ENCODE assay signal across 1 cellular context in genomic region chr4:53186714-53187358, GRCh38.
A peak's percentile ranks its signal among the peaks of the same experiment; 100 is the strongest.
TF ChIP-seq lines count a peak whose summit lies in the region.

No MANE protein-coding gene starts in this region.

TF ChIP-seq in HEK293, 187 proteins besides CTCF, POLR2A, EP300 and RAD21 (continued from another document and continues in another):
- TF ChIP-seq PRDM2 (tag by site-specific recombination; IDR thresholded peaks at IDR 0.05; ENCODE audit: borderline replicate concordance), result no peak
- no peak for TF ChIP-seq ZNF785 (tag by site-specific recombination; IDR thresholded peaks at IDR 0.05)
- peak; percentile 81 for TF ChIP-seq ZEB2 (tag by site-specific recombination; IDR thresholded peaks at IDR 0.05)
- 0 out of 2 replicates have a peak, but pooled peaks have one; percentile 39 for TF ChIP-seq ZNF24 (tag by site-specific recombination; IDR thresholded peaks at IDR 0.05)
- TF ChIP-seq, protein P1, sequence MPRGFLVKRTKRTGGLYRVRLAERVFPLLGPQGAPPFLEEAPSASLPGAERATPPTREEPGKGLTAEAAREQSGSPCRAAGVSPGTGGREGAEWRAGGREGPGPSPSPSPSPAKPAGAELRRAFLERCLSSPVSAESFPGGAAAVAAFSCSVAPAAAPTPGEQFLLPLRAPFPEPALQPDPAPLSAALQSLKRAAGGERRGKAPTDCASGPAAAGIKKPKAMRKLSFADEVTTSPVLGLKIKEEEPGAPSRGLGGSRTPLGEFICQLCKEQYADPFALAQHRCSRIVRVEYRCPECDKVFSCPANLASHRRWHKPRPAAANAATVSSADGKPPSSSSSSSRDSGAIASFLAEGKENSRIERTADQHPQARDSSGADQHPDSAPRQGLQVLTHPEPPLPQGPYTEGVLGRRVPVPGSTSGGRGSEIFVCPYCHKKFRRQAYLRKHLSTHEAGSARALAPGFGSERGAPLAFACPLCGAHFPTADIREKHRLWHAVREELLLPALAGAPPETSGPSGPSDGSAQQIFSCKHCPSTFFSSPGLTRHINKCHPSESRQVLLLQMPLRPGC (tag by site-specific recombination; IDR thresholded peaks at IDR 0.05), result peak; percentile 79; the same call in 1 of the 2 replicates
- TF ChIP-seq, protein P2, sequence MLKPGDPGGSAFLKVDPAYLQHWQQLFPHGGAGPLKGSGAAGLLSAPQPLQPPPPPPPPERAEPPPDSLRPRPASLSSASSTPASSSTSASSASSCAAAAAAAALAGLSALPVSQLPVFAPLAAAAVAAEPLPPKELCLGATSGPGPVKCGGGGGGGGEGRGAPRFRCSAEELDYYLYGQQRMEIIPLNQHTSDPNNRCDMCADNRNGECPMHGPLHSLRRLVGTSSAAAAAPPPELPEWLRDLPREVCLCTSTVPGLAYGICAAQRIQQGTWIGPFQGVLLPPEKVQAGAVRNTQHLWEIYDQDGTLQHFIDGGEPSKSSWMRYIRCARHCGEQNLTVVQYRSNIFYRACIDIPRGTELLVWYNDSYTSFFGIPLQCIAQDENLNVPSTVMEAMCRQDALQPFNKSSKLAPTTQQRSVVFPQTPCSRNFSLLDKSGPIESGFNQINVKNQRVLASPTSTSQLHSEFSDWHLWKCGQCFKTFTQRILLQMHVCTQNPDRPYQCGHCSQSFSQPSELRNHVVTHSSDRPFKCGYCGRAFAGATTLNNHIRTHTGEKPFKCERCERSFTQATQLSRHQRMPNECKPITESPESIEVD (tag by site-specific recombination; IDR thresholded peaks at IDR 0.05), result peak; percentile 81
- no peak for TF ChIP-seq SCRT1 (tag by site-specific recombination; IDR thresholded peaks at IDR 0.05; ENCODE audit: borderline replicate concordance)
- no peak for TF ChIP-seq ZNF792 (tag by site-specific recombination; IDR thresholded peaks at IDR 0.05)
- TF ChIP-seq OVOL3 (tag by site-specific recombination; IDR thresholded peaks at IDR 0.05), result 0 out of 2 replicates have a peak, but pooled peaks have one; percentile 35
- TF ChIP-seq ZNF18 (tag by site-specific recombination; IDR thresholded peaks at IDR 0.05), result no peak
- no peak for TF ChIP-seq ZNF23 (tag by site-specific recombination; IDR thresholded peaks at IDR 0.05; ENCODE audit: borderline replicate concordance)
- no peak for TF ChIP-seq ZNF274 (IDR thresholded peaks at IDR 0.05; ENCODE audit: low read length)
- TF ChIP-seq ZNF274 (tag by site-specific recombination; IDR thresholded peaks at IDR 0.05; ENCODE audit: borderline replicate concordance), result no peak
- no peak for TF ChIP-seq ZNF202 (tag by site-specific recombination; IDR thresholded peaks at IDR 0.05; ENCODE audit: borderline replicate concordance)
- no peak for TF ChIP-seq ZNF155 (tag by site-specific recombination; IDR thresholded peaks at IDR 0.05)
- no peak for TF ChIP-seq ZNF768 (tag by site-specific recombination; IDR thresholded peaks at IDR 0.05)
- TF ChIP-seq, protein P3, sequence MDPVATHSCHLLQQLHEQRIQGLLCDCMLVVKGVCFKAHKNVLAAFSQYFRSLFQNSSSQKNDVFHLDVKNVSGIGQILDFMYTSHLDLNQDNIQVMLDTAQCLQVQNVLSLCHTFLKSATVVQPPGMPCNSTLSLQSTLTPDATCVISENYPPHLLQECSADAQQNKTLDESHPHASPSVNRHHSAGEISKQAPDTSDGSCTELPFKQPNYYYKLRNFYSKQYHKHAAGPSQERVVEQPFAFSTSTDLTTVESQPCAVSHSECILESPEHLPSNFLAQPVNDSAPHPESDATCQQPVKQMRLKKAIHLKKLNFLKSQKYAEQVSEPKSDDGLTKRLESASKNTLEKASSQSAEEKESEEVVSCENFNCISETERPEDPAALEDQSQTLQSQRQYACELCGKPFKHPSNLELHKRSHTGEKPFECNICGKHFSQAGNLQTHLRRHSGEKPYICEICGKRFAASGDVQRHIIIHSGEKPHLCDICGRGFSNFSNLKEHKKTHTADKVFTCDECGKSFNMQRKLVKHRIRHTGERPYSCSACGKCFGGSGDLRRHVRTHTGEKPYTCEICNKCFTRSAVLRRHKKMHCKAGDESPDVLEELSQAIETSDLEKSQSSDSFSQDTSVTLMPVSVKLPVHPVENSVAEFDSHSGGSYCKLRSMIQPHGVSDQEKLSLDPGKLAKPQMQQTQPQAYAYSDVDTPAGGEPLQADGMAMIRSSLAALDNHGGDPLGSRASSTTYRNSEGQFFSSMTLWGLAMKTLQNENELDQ (tag by site-specific recombination; IDR thresholded peaks at IDR 0.05; ENCODE audit: low read depth), result no peak
- no peak for TF ChIP-seq ZNF138 (tag by site-specific recombination; IDR thresholded peaks at IDR 0.05; ENCODE audit: borderline replicate concordance)
- peak; percentile 84 for TF ChIP-seq OSR2 (tag by site-specific recombination; IDR thresholded peaks at IDR 0.05)
- TF ChIP-seq ZSCAN18 (tag by site-specific recombination; IDR thresholded peaks at IDR 0.05), result no peak
- TF ChIP-seq ZBTB17 (tag by site-specific recombination; IDR thresholded peaks at IDR 0.05), result no peak
- no peak for TF ChIP-seq ZNF555 (tag by site-specific recombination; conservative IDR thresholded peaks at IDR 0.05)
- TF ChIP-seq, protein P4, sequence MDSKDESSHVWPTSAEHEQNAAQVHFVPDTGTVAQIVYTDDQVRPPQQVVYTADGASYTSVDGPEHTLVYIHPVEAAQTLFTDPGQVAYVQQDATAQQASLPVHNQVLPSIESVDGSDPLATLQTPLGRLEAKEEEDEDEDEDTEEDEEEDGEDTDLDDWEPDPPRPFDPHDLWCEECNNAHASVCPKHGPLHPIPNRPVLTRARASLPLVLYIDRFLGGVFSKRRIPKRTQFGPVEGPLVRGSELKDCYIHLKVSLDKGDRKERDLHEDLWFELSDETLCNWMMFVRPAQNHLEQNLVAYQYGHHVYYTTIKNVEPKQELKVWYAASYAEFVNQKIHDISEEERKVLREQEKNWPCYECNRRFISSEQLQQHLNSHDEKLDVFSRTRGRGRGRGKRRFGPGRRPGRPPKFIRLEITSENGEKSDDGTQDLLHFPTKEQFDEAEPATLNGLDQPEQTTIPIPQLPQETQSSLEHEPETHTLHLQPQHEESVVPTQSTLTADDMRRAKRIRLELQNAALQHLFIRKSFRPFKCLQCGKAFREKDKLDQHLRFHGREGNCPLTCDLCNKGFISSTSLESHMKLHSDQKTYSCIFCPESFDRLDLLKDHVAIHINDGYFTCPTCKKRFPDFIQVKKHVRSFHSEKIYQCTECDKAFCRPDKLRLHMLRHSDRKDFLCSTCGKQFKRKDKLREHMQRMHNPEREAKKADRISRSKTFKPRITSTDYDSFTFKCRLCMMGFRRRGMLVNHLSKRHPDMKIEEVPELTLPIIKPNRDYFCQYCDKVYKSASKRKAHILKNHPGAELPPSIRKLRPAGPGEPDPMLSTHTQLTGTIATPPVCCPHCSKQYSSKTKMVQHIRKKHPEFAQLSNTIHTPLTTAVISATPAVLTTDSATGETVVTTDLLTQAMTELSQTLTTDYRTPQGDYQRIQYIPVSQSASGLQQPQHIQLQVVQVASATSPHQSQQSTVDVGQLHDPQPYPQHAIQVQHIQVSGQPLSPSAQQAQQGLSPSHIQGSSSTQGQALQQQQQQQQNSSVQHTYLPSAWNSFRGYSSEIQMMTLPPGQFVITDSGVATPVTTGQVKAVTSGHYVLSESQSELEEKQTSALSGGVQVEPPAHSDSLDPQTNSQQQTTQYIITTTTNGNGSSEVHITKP (tag by site-specific recombination; IDR thresholded peaks at IDR 0.05), result no peak
- no peak for TF ChIP-seq SP3 (tag by site-specific recombination; IDR thresholded peaks at IDR 0.05)
- TF ChIP-seq, protein P5, sequence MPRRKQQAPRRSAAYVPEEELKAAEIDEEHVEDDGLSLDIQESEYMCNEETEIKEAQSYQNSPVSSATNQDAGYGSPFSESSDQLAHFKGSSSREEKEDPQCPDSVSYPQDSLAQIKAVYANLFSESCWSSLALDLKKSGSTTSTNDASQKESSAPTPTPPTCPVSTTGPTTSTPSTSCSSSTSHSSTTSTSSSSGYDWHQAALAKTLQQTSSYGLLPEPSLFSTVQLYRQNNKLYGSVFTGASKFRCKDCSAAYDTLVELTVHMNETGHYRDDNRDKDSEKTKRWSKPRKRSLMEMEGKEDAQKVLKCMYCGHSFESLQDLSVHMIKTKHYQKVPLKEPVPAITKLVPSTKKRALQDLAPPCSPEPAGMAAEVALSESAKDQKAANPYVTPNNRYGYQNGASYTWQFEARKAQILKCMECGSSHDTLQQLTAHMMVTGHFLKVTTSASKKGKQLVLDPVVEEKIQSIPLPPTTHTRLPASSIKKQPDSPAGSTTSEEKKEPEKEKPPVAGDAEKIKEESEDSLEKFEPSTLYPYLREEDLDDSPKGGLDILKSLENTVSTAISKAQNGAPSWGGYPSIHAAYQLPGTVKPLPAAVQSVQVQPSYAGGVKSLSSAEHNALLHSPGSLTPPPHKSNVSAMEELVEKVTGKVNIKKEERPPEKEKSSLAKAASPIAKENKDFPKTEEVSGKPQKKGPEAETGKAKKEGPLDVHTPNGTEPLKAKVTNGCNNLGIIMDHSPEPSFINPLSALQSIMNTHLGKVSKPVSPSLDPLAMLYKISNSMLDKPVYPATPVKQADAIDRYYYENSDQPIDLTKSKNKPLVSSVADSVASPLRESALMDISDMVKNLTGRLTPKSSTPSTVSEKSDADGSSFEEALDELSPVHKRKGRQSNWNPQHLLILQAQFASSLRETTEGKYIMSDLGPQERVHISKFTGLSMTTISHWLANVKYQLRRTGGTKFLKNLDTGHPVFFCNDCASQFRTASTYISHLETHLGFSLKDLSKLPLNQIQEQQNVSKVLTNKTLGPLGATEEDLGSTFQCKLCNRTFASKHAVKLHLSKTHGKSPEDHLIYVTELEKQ (tag by site-specific recombination; IDR thresholded peaks at IDR 0.05; ENCODE audit: borderline replicate concordance), result peak; percentile 76
- no peak for TF ChIP-seq ZNF184 (tag by site-specific recombination; IDR thresholded peaks at IDR 0.05)
- no peak for TF ChIP-seq ZNF660 (tag by site-specific recombination; IDR thresholded peaks at IDR 0.05)
- no peak for TF ChIP-seq ZNF266 (tag by site-specific recombination; IDR thresholded peaks at IDR 0.05; ENCODE audit: low read depth)
- TF ChIP-seq, protein P6, sequence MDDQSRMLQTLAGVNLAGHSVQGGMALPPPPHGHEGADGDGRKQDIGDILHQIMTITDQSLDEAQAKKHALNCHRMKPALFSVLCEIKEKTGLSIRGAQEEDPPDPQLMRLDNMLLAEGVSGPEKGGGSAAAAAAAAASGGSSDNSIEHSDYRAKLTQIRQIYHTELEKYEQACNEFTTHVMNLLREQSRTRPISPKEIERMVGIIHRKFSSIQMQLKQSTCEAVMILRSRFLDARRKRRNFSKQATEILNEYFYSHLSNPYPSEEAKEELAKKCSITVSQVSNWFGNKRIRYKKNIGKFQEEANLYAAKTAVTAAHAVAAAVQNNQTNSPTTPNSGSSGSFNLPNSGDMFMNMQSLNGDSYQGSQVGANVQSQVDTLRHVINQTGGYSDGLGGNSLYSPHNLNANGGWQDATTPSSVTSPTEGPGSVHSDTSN (CRISPR knock-in tag; IDR thresholded peaks at IDR 0.05), result no peak
- no peak for TF ChIP-seq MEIS1 (CRISPR knock-in tag; IDR thresholded peaks at IDR 0.05; ENCODE audit: borderline replicate concordance)
- peak; percentile 48; the same call in 1 of the 2 replicates for TF ChIP-seq GLI2 (tag by site-specific recombination; IDR thresholded peaks at IDR 0.05; ENCODE audit: borderline replicate concordance, low read depth)
- TF ChIP-seq ZNF837 (tag by site-specific recombination; IDR thresholded peaks at IDR 0.05), result no peak
